ENCODE assay signal across 8 cellular contexts in the genomic region with DNA sequence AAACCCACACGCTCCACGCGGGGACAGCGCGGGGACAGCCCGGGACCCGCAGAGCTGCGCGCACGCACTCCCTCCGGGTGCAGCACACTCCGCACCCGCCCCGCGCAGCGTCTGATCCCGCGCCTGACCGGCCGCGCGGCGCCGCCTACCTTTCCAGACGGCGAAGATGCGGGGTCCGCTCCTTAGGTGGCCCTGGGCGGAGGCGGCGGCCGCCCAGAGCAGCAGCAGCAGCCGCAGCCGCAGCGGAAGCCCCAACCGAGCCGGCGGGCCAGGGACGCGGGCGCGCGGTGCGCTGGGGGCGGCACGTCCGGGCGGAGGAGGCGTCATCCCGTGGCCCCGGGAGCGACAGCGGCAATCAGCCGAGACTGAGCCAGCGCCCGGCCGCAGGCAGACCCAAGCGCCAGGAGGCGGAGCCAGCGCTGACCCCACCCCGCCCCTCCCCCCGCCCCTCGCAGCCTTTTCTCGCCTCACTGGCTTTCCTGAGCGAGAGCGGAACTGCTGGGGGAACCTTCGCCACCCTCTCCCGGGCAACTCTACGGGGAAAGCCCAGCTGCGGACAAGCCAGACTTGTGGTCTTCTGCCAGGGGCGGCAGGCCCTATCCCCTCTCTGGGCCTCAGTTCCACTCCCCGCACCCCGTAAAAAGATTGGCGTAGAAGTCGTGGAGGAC. TPM values are rescaled to one million over a fixed set of nuclear protein-coding genes. Genes with fewer than 3 reads are reported as not detected.
DNase-seq lines count a peak whose midpoint lies in the region; ATAC-seq, FAIRE-seq and TF ChIP-seq lines count a peak whose summit lies in the region.

A gene with protein sequence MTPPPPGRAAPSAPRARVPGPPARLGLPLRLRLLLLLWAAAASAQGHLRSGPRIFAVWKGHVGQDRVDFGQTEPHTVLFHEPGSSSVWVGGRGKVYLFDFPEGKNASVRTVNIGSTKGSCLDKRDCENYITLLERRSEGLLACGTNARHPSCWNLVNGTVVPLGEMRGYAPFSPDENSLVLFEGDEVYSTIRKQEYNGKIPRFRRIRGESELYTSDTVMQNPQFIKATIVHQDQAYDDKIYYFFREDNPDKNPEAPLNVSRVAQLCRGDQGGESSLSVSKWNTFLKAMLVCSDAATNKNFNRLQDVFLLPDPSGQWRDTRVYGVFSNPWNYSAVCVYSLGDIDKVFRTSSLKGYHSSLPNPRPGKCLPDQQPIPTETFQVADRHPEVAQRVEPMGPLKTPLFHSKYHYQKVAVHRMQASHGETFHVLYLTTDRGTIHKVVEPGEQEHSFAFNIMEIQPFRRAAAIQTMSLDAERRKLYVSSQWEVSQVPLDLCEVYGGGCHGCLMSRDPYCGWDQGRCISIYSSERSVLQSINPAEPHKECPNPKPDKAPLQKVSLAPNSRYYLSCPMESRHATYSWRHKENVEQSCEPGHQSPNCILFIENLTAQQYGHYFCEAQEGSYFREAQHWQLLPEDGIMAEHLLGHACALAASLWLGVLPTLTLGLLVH (minus strand): TSS at position 367 of the 668 bp plus-strand sequence. CDS start 40 bp downstream, at position 327.

- peaks cover 20% of the 10 kb centered on the region; the same call in 1 of the 2 replicates for H3K4me1 ChIP-seq in ES-I3 (ENCODE audit: insufficient read depth, low read length)
- peaks cover 0 to 19% of the 10 kb centered on the region in 2 donors for H3K4me1 ChIP-seq in right atrium auricular region
- H3K4me1 ChIP-seq in psoas muscle = peaks cover 4% of the 10 kb centered on the region

- intact Hi-C loops in psoas muscle (cut with DNase I) = no loop called here

- peak in 1 of 2 donors; percentile 26 for TF ChIP-seq CTCF in right atrium auricular region (IDR thresholded peaks at IDR 0.05)
- no peak for TF ChIP-seq CTCF in psoas muscle (IDR thresholded peaks at IDR 0.05)

- H3K27me3 ChIP-seq in MG63 (no peaks in the 10 kb centered on the region), right atrium auricular region (no peaks in the 10 kb centered on the region), psoas muscle (ENCODE audit: insufficient read depth in 3 of 3, low read length in 2 of 3) (peaks cover 0 to 26% (median 6%) of the 10 kb centered on the region in 3 donors)

- H3K4me3 Mint-ChIP-seq in T-helper 1 cell treated with Interleukin-12 subunit alpha and Interleukin-12 subunit beta and Interleukin-4 antibody, amounts not matched to agents 30 μg/mL and 1 μg/mL, for 36 hours = peak within 1 kb of the TSS; percentile 83

- FAIRE-seq in urothelium cell line (lab: Jason Lieb, UNC) = no peak

- H3K9ac ChIP-seq in ES-I3 (ENCODE audit: low read depth, low read length) = peak within 1 kb of the TSS; percentile 90

- H3K9me3 ChIP-seq in ES-I3 (ENCODE audit: control insufficient read depth, insufficient read depth, low read length) (no peaks in the 10 kb centered on the region), MG63 (no peaks in the 10 kb centered on the region), right atrium auricular region (no peaks in the 10 kb centered on the region), psoas muscle (no peaks in the 10 kb centered on the region)

- H3K4me3 ChIP-seq in MG63 (peak within 1 kb of the TSS; percentile 83), right atrium auricular region (peak within 1 kb of the TSS; percentile 57 to 69), psoas muscle (peak within 1 kb of the TSS; percentile 90)

- DNase-seq in MG63 (peak; percentile 80), amygdala (lab: John Stamatoyannopoulos, UW) (peak in 54 of 56 donors; percentile 46 to 93 (median 82)), right atrium auricular region (ENCODE audit: low spot score) (peak; percentile 79), psoas muscle (peak; percentile 83 to 92), urothelium cell line (ENCODE audit: low spot score) (peak; percentile 93)

- H3K27ac Mint-ChIP-seq in T-helper 1 cell treated with Interleukin-12 subunit alpha and Interleukin-12 subunit beta and Interleukin-4 antibody, amounts not matched to agents 30 μg/mL and 1 μg/mL, for 36 hours = peak within 1 kb of the TSS; percentile 88

- H3K27ac ChIP-seq in right atrium auricular region (peak within 1 kb of the TSS; percentile 58 to 71), psoas muscle (peak within 1 kb of the TSS; percentile 65)

- 1 to 5% (median 3%) methylated on average over 47 to 75 of the region's 75 CpGs for WGBS in psoas muscle, 3 donors

- no peaks in the 10 kb centered on the region for H3K36me3 ChIP-seq in ES-I3 (ENCODE audit: insufficient read depth, low read length)
- H3K36me3 ChIP-seq in MG63 = no peaks in the 10 kb centered on the region; the same call in none of the 2 replicates
- H3K36me3 ChIP-seq in right atrium auricular region = no peaks in the 10 kb centered on the region
- no peaks in the 10 kb centered on the region for H3K36me3 ChIP-seq in psoas muscle (ENCODE audit: insufficient read depth in 1 of 2, low read depth in 1 of 2)

- no peaks in the 10 kb centered on the region for H3K27me3 Mint-ChIP-seq in T-helper 1 cell treated with Interleukin-12 subunit alpha and Interleukin-12 subunit beta and Interleukin-4 antibody, amounts not matched to agents 30 μg/mL and 1 μg/mL, for 36 hours (ENCODE audit: low read depth)

- H3K9me3 Mint-ChIP-seq in T-helper 1 cell treated with Interleukin-12 subunit alpha and Interleukin-12 subunit beta and Interleukin-4 antibody, amounts not matched to agents 30 μg/mL and 1 μg/mL, for 36 hours = no peaks in the 10 kb centered on the region

- peak; percentile 49 for ATAC-seq in GM21786 (IDR thresholded peaks at IDR 0.05; ENCODE audit: unreplicated experiment)
- peak; percentile 90 to 94 (median 92) for ATAC-seq in psoas muscle

- peaks cover 3% of the 10 kb centered on the region for H3K36me3 Mint-ChIP-seq in T-helper 1 cell treated with Interleukin-12 subunit alpha and Interleukin-12 subunit beta and Interleukin-4 antibody, amounts not matched to agents 30 μg/mL and 1 μg/mL, for 36 hours (ENCODE audit: low read depth)

- peaks cover 54% of the 10 kb centered on the region for H3K4me1 Mint-ChIP-seq in T-helper 1 cell treated with Interleukin-12 subunit alpha and Interleukin-12 subunit beta and Interleukin-4 antibody, amounts not matched to agents 30 μg/mL and 1 μg/mL, for 36 hours (ENCODE audit: low read depth)

RNA-seq across cellular contexts. Expression of the gene that starts here (rescaled TPM):
- 10.5 and 12.0 TPM in 2 replicates for total RNA-seq in MG63 (2014; rRNA removed; shearing (Covaris generic); ENCODE audit: low replicate concordance)
- total RNA-seq in right atrium auricular region (1 to 10 TPM; 1.0 to 2.9 TPM), psoas muscle (1 to 10 TPM in 3 of 4 donors, under 1 TPM in 1; 0.71 to 2.0 (median 1.5) TPM)
- polyA plus RNA-seq in psoas muscle = 1 to 10 TPM in 1 of 3 donors, under 1 TPM in 2; 0.44 to 1.2 (median 0.46) TPM

Comparison
In these comparisons a context has a peak if more than half of its experiments do, and no peak if none do; other contexts are left out.
1. Peak in every context shown above with its lines: DNase-seq, ATAC-seq, H3K4me3 ChIP-seq and H3K27ac ChIP-seq.